16 cellular contexts compared by ENCODE assay signal in the genomic region with DNA sequence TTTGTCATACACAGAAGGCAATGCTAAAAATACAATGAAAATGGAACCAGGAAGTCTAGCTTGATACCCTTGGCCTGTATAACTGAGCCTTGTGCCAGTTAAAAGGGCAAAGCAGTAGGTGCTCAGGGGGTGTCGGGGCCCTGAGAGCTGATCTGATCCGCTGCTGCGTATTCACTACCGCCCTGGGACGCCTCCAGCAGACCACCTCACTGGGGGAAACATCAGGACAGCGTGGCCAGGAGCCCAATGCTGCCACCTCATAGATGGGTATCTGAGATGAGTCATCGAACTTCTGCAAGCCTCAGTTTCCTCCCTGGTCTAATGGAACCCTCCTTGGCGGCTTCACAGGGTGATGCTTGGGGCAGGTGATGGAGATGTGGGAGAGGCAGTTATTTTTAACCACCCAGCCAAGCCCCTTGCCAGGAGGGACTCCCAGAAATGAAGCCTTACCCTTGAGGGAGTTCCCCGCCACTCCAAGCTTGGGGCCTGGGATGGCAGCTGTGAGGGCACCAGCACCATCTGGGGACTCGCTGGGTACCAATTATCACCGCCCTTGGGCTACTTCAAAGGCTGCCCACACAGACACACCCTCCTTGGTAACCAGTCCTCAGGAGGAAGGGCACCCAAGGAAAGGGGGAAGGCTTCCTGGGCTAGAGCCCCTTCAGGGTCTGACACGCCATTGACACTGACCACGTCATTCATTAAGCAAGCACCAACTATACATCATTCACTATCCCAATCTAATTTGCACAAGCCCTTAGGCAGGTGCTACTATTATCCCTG. TPM values are rescaled to one million over a fixed set of nuclear protein-coding genes. Genes with fewer than 3 reads are reported as not detected.
DNase-seq lines count a peak whose midpoint lies in the region; ATAC-seq, FAIRE-seq and TF ChIP-seq lines count a peak whose summit lies in the region.
"Had no signal": no experiment of that assay in that cellular context is flagged by ENCODE, and none has a peak within 500 bp of the region (broad histone marks: within the 10 kb centered on the region; RNA-seq: fewer than 3 reads in every experiment).

No MANE protein-coding gene starts in this region.

- no peak overlapping the region for H3K4me3 ChIP-seq in left ventricle myocardium inferior
- no peak overlapping the region for H3K4me3 ChIP-seq in endothelial cell of umbilical vein (replicated peaks in 1 of 3; ENCODE audit: insufficient read depth in 1 of 3, low read depth in 1 of 3, low read length in 3 of 3)
- no peak overlapping the region for H3K4me3 ChIP-seq in upper lobe of right lung
- H3K4me3 ChIP-seq: K562 had no signal

- H3K9me3 ChIP-seq in left ventricle myocardium inferior (replicated peaks), result no peaks in the 10 kb centered on the region
- H3K9me3 ChIP-seq in endothelial cell of umbilical vein (replicated peaks; ENCODE audit: control insufficient read depth, insufficient read depth, low read length), result no peaks in the 10 kb centered on the region
- no peaks in the 10 kb centered on the region for H3K9me3 ChIP-seq in upper lobe of right lung

- H2AFZ ChIP-seq in endothelial cell of umbilical vein (ENCODE audit: low read depth, low read length), result no peak overlapping the region

- ATAC-seq in Right ventricle myocardium inferior (no peak), upper lobe of right lung (no peak), GM18505 (IDR thresholded peaks at IDR 0.05; ENCODE audit: unreplicated experiment) (no peak)
- ATAC-seq: K562 had no signal

- H3K4me1 Mint-ChIP-seq in IgD-negative memory B cell, result peaks cover 50 to 65% (median 54%) of the 10 kb centered on the region in 3 donors

- H3K27ac Mint-ChIP-seq in IgD-negative memory B cell, result peak overlapping the region in 2 of 3 donors; percentile 80 to 82

- intact Hi-C loops in left ventricle myocardium inferior (cut with micrococcal nuclease), result no loop called here
- intact Hi-C loops in Right ventricle myocardium inferior (cut with DNase I), result loop anchor here (5.0 kb wide), 1 partner anchor 357 kb away; no protein-coding TSS in a partner anchor
- intact Hi-C loops in endothelial cell of umbilical vein (cut with micrococcal nuclease), result no loop called here
- intact Hi-C loops in upper lobe of right lung (cut with DNase I), result no loop called here

- POLR2A ChIA-PET in endothelial cell of umbilical vein (lab: Charles Lee) (no interaction called here), GM10248 (lab: Yijun Ruan, JAX) (interaction anchor here (0.9 kb wide), 1 partner anchor 14 kb away, joined by 3 read pairs; no protein-coding TSS in a partner anchor)

- no peaks in the 10 kb centered on the region for H3K9me3 Mint-ChIP-seq in IgD-negative memory B cell

- no peak overlapping the region for H3K9ac ChIP-seq in endothelial cell of umbilical vein (replicated peaks; ENCODE audit: extremely low read depth, insufficient read depth, low read length)

- DNase-seq in left ventricle myocardium inferior, result no peak
- no peak for DNase-seq in Right ventricle myocardium inferior (ENCODE audit: missing footprints)
- DNase-seq in endothelial cell of umbilical vein (ENCODE audit: low read depth, low spot score), result no peak
- DNase-seq in upper lobe of right lung, result peak; percentile 49
- no peak for DNase-seq in GM10248 (ENCODE audit: extremely low spot score)
- DNase-seq: GOT3; NCI-H1436 treated with DMSO at 0.1 percent for 48 hours; NCI-H2081; NCI-H526; NK-92 treated with Interleukin-12 subunit alpha and Interleukin-12 subunit beta, amount 100 ng/mL, for 24 hours had no signal

- peaks cover 37% of the 10 kb centered on the region for H3K79me2 ChIP-seq in endothelial cell of umbilical vein (ENCODE audit: control insufficient read depth, insufficient read depth, low read length)

- dilution Hi-C loops in endothelial cell of umbilical vein (cut with MboI; ENCODE audit: extremely low pct_ligation_motif_present, low sequenced_read_pairs), result no loop called here

- peaks cover 5% of the 10 kb centered on the region for H3K36me3 Mint-ChIP-seq in IgD-negative memory B cell

- BruUV-seq in endothelial cell of umbilical vein (replicated peaks; lab: Mats Ljungman, UMichigan), result no TSS peak

- peaks cover 98% of the 10 kb centered on the region for H3K4me1 ChIP-seq in left ventricle myocardium inferior
- peaks cover 27% of the 10 kb centered on the region for H3K4me1 ChIP-seq in endothelial cell of umbilical vein (ENCODE audit: control insufficient read depth, extremely low read depth, insufficient read depth, low read length)
- peaks cover 60% of the 10 kb centered on the region for H3K4me1 ChIP-seq in upper lobe of right lung

- TF ChIP-seq POLR2A in endothelial cell of umbilical vein (IDR thresholded peaks at IDR 0.05; ENCODE audit: low read depth, low read length) (no peak), GM18505 (IDR thresholded peaks at IDR 0.05; ENCODE audit: borderline replicate concordance, extremely low read depth, insufficient read depth, insufficient read length) (no peak)

- H3K4me3 Mint-ChIP-seq in IgD-negative memory B cell, result peak overlapping the region in 1 of 4 donors; percentile 55

- peaks cover 5% of the 10 kb centered on the region for H4K20me1 ChIP-seq in endothelial cell of umbilical vein (replicated peaks; ENCODE audit: control insufficient read depth, extremely low read depth, insufficient read depth, low read length)

- H3K27me3 ChIP-seq in left ventricle myocardium inferior (ENCODE audit: low read depth) (no peaks in the 10 kb centered on the region), endothelial cell of umbilical vein (ENCODE audit: control insufficient read depth in 2 of 2, insufficient read depth in 2 of 2, low read length in 2 of 2) (no peaks in the 10 kb centered on the region), upper lobe of right lung (no peaks in the 10 kb centered on the region)

- H3K4me2 ChIP-seq in endothelial cell of umbilical vein (ENCODE audit: insufficient read depth, low read length), result no peak overlapping the region

- peak overlapping the region; percentile 59 for H3K27ac ChIP-seq in left ventricle myocardium inferior (replicated peaks)
- H3K27ac ChIP-seq in endothelial cell of umbilical vein (ENCODE audit: insufficient read depth, low read depth, low read length), result no peak overlapping the region
- H3K27ac ChIP-seq in upper lobe of right lung, result no peak overlapping the region

- H3K9me1 ChIP-seq in endothelial cell of umbilical vein (replicated peaks; ENCODE audit: control insufficient read depth, extremely low read depth, insufficient read depth, low read length), result no peaks in the 10 kb centered on the region

- no peak for TF ChIP-seq CTCF in left ventricle myocardium inferior (IDR thresholded peaks at IDR 0.05; ENCODE audit: borderline replicate concordance)
- TF ChIP-seq CTCF in endothelial cell of umbilical vein (IDR thresholded peaks at IDR 0.05; ENCODE audit: extremely low read depth in 1 of 2, insufficient read depth in 1 of 2, low read depth in 1 of 2, low read length in 2 of 2), result no peak
- TF ChIP-seq CTCF in upper lobe of right lung (IDR thresholded peaks at IDR 0.05), result no peak
- no peak for TF ChIP-seq CTCF in GM10248 (IDR thresholded peaks at IDR 0.05; ENCODE audit: control extremely low read depth, extremely low read depth, low read depth, missing control alignments)

- H3K36me3 ChIP-seq in left ventricle myocardium inferior (peaks cover 13% of the 10 kb centered on the region), endothelial cell of umbilical vein (ENCODE audit: control insufficient read depth in 2 of 2, extremely low read depth in 1 of 2, insufficient read depth in 2 of 2, low read length in 2 of 2) (peaks cover 0 to 11% of the 10 kb centered on the region in 2 experiments), upper lobe of right lung (peaks cover 25% of the 10 kb centered on the region)

- H3K27me3 Mint-ChIP-seq in IgD-negative memory B cell, result no peaks in the 10 kb centered on the region

- no peak for FAIRE-seq in endothelial cell of umbilical vein (lab: Jason Lieb, UNC)
- FAIRE-seq: HTR-8/SVneo, K562 had no signal

- CTCF ChIA-PET in endothelial cell of umbilical vein (lab: Charles Lee), result no interaction called here
- CTCF ChIA-PET in GM10248 (lab: Yijun Ruan, JAX), result interaction anchor here (1.3 to 4.1 kb wide), 2 partner anchors 9 to 12 kb away, joined by 4 to 16 read pairs; no protein-coding TSS in a partner anchor

RNA-seq across cellular contexts. Expression of gene DEXI, which starts 7.8 kb away (rescaled TPM):
- total RNA-seq in left ventricle myocardium inferior (110 TPM), Right ventricle myocardium inferior (121 TPM), endothelial cell of umbilical vein (29.1 and 32.8 TPM in 2 replicates), upper lobe of right lung (36.3 TPM)
- polyA plus RNA-seq in IgD-negative memory B cell (11.4 TPM), endothelial cell of umbilical vein (69.5 and 72.9 TPM in 2 replicates)
- 48.1 and 53.8 TPM in 2 replicates for polyA plus RNA-seq in endothelial cell of umbilical vein (2011; cell fraction: cytosol; rRNA removed)
- 22.4 and 25.6 TPM in 2 replicates for polyA plus RNA-seq in endothelial cell of umbilical vein (2011; cell fraction: nucleus; rRNA removed)
- polyA plus RNA-seq in endothelial cell of umbilical vein (2012), result 33.5 and 34.1 TPM in 2 replicates
- 23.7 and 33.9 TPM in 2 replicates for polyA minus RNA-seq in endothelial cell of umbilical vein
- polyA minus RNA-seq in endothelial cell of umbilical vein (2011; cell fraction: cytosol; rRNA and poly(A)+ RNA removed), result 22.7 TPM
- 9.1 and 11.7 TPM in 2 replicates for polyA minus RNA-seq in endothelial cell of umbilical vein (2011; cell fraction: nucleus; rRNA and poly(A)+ RNA removed)

RNA-seq across cellular contexts. Expression of gene CLEC16A, which starts 9.8 kb away (rescaled TPM):
- total RNA-seq in left ventricle myocardium inferior (24.6 TPM), Right ventricle myocardium inferior (23.0 TPM), endothelial cell of umbilical vein (23.3 and 25.7 TPM in 2 replicates), upper lobe of right lung (36.9 TPM)
- polyA plus RNA-seq in IgD-negative memory B cell (21.1 TPM), endothelial cell of umbilical vein (11.1 and 11.4 TPM in 2 replicates)
- polyA plus RNA-seq in endothelial cell of umbilical vein (2011; cell fraction: cytosol; rRNA removed), result 12.5 and 13.3 TPM in 2 replicates
- polyA plus RNA-seq in endothelial cell of umbilical vein (2011; cell fraction: nucleus; rRNA removed), result 23.8 and 24.1 TPM in 2 replicates
- 17.9 and 19.2 TPM in 2 replicates for polyA plus RNA-seq in endothelial cell of umbilical vein (2012)
- 37.6 and 41.0 TPM in 2 replicates for polyA minus RNA-seq in endothelial cell of umbilical vein
- 17.5 TPM for polyA minus RNA-seq in endothelial cell of umbilical vein (2011; cell fraction: cytosol; rRNA and poly(A)+ RNA removed)
- 35.3 and 47.3 TPM in 2 replicates for polyA minus RNA-seq in endothelial cell of umbilical vein (2011; cell fraction: nucleus; rRNA and poly(A)+ RNA removed)

RNA-seq across cellular contexts. Expression of gene CIITA, which starts 57.5 kb away (rescaled TPM):
- total RNA-seq in left ventricle myocardium inferior (9.4 TPM), Right ventricle myocardium inferior (11.0 TPM), endothelial cell of umbilical vein (0.14 TPM in 1 of 2 replicates, not detected in the other), upper lobe of right lung (78.9 TPM)
- polyA plus RNA-seq in IgD-negative memory B cell (173 TPM), endothelial cell of umbilical vein (not detected in 2 replicates)
- polyA plus RNA-seq in endothelial cell of umbilical vein (2011; cell fraction: cytosol; rRNA removed), result 0.04 TPM in 1 of 2 replicates, not detected in the other
- polyA plus RNA-seq in endothelial cell of umbilical vein (2011; cell fraction: nucleus; rRNA removed), result 0.07 and 0.15 TPM in 2 replicates
- polyA plus RNA-seq in endothelial cell of umbilical vein (2012), result 0.12 and 0.35 TPM in 2 replicates
- polyA minus RNA-seq in endothelial cell of umbilical vein, result 0.06 TPM in 1 of 2 replicates, not detected in the other
- 0.51 TPM for polyA minus RNA-seq in endothelial cell of umbilical vein (2011; cell fraction: cytosol; rRNA and poly(A)+ RNA removed)
- not detected in 2 replicates for polyA minus RNA-seq in endothelial cell of umbilical vein (2011; cell fraction: nucleus; rRNA and poly(A)+ RNA removed)
- total RNA-seq: G401 had no signal
- polyA plus RNA-seq: BJ had no signal
